Comparison of ENCODE assay signal across 22 cellular contexts in the genomic region with DNA sequence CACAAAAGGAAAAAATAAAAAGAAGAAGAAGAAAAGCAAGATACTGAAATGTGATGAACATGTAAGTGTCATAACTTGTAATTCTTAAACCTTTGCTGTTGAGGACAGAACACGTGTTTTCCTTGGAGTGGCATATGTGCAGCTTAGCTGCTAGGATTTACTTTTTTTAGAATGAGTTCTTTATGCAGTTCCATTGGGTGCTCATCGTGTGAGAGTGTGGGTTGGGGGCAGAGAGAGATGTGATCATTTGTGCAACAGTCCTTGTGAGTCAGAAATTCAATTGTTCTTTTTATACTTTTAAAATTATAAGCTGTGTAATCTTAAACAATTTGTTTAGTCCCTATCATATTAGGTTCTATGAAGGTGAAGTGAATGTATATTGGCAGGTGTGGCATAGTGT. TPM values are rescaled to one million over a fixed set of nuclear protein-coding genes. Genes with fewer than 3 reads are reported as not detected.
A peak's percentile ranks its signal among the peaks of the same experiment; 100 is the strongest.
DNase-seq lines count a peak whose midpoint lies in the region; ATAC-seq and TF ChIP-seq lines count a peak whose summit lies in the region.
"Had no signal": no experiment of that assay in that cellular context is flagged by ENCODE, and none has a peak within 500 bp of the region (broad histone marks: within the 10 kb centered on the region; RNA-seq: fewer than 3 reads in every experiment).

No MANE protein-coding gene starts in this region.

- no peaks in the 10 kb centered on the region for H3K27me3 ChIP-seq in upper lobe of right lung
- H3K27me3 ChIP-seq: BE2C; BLaER1 treated with 17β-estradiol and CSF1 and Interleukin-3, amounts not matched to agents 10 nM and 100 nM had no signal

- H3K36me3 ChIP-seq in upper lobe of right lung, result peaks cover 86% of the 10 kb centered on the region

- H3K4me1 Mint-ChIP-seq in activated T-cell treated with anti-CD3 and anti-CD28 coated beads, Interleukin-2, amount 50 U/mL, for 24 hours (ENCODE audit: low read depth), result peaks cover 13% of the 10 kb centered on the region
- H3K4me1 Mint-ChIP-seq in activated naive CD8-positive, alpha-beta T cell (ENCODE audit: low read depth), result peaks cover 17% of the 10 kb centered on the region
- peaks cover 13% of the 10 kb centered on the region for H3K4me1 Mint-ChIP-seq in activated naive CD8-positive, alpha-beta T cell treated with anti-CD3 and anti-CD28 coated beads, Interleukin-2, amount 50 U/mL, for 24 hours
- no peaks in the 10 kb centered on the region for H3K4me1 Mint-ChIP-seq in glutamatergic neuron (ENCODE audit: low read depth, unreplicated experiment)
- H3K4me1 Mint-ChIP-seq in stimulated activated naive B cell treated with anti-CD40 and anti-IgM and Interleukin-4, amounts not matched to agents 10 μg/mL and 1 μg/mL and 100 μg/mL, for 72 hours, result peaks cover 2 to 4% of the 10 kb centered on the region in 2 donors

- DNase-seq in activated T-cell treated with anti-CD3 and anti-CD28 coated beads, Interleukin-2, amount 50 U/mL, for 24 hours, result no peak
- no peak for DNase-seq in activated T-cell treated with anti-CD3 and anti-CD28 coated beads, Interleukin-2, amount 50 U/mL, for 1 hour
- no peak for DNase-seq in activated naive CD8-positive, alpha-beta T cell treated with anti-CD3 and anti-CD28 coated beads, Interleukin-2, amount 50 U/mL, for 24 hours
- DNase-seq in glutamatergic neuron (no peak), upper lobe of right lung (no peak), omental fat pad (ENCODE audit: low spot score) (no peak)
- DNase-seq in stimulated activated naive B cell treated with anti-CD40 and anti-IgM and Interleukin-4, amounts not matched to agents 10 μg/mL and 1 μg/mL and 100 μg/mL, for 72 hours, result no peak
- DNase-seq: BE2C; CD4-positive, alpha-beta T cell; CD8-positive, alpha-beta memory T cell; DMS 273 treated with DMSO at 0.1 percent for 48 hours; DMS79; EL; GDM1; GM23248; H7; HCEC 1CT had no signal

- peaks cover 85% of the 10 kb centered on the region for H3K36me3 Mint-ChIP-seq in activated T-cell treated with anti-CD3 and anti-CD28 coated beads, Interleukin-2, amount 50 U/mL, for 24 hours (ENCODE audit: low read depth)
- no peaks in the 10 kb centered on the region for H3K36me3 Mint-ChIP-seq in activated naive CD8-positive, alpha-beta T cell
- H3K36me3 Mint-ChIP-seq in activated naive CD8-positive, alpha-beta T cell treated with anti-CD3 and anti-CD28 coated beads, Interleukin-2, amount 50 U/mL, for 24 hours (ENCODE audit: low read depth), result peaks cover 40% of the 10 kb centered on the region
- no peaks in the 10 kb centered on the region for H3K36me3 Mint-ChIP-seq in glutamatergic neuron (ENCODE audit: unreplicated experiment)
- peaks cover 18 to 21% of the 10 kb centered on the region in 2 donors for H3K36me3 Mint-ChIP-seq in stimulated activated naive B cell treated with anti-CD40 and anti-IgM and Interleukin-4, amounts not matched to agents 10 μg/mL and 1 μg/mL and 100 μg/mL, for 72 hours

- intact Hi-C loops in upper lobe of right lung (cut with DNase I), result no loop called here

- H3K4me3 ChIP-seq in upper lobe of right lung, result no peak overlapping the region
- H3K4me3 ChIP-seq: BLaER1 treated with 17β-estradiol and CSF1 and Interleukin-3, amounts not matched to agents 10 nM and 100 nM; GM12878; GM23248 had no signal

- no peaks in the 10 kb centered on the region for H3K27me3 Mint-ChIP-seq in activated T-cell treated with anti-CD3 and anti-CD28 coated beads, Interleukin-2, amount 50 U/mL, for 24 hours
- H3K27me3 Mint-ChIP-seq in activated naive CD8-positive, alpha-beta T cell, result no peaks in the 10 kb centered on the region
- H3K27me3 Mint-ChIP-seq in activated naive CD8-positive, alpha-beta T cell treated with anti-CD3 and anti-CD28 coated beads, Interleukin-2, amount 50 U/mL, for 24 hours, result no peaks in the 10 kb centered on the region
- no peaks in the 10 kb centered on the region for H3K27me3 Mint-ChIP-seq in glutamatergic neuron (ENCODE audit: unreplicated experiment)
- no peaks in the 10 kb centered on the region for H3K27me3 Mint-ChIP-seq in stimulated activated naive B cell treated with anti-CD40 and anti-IgM and Interleukin-4, amounts not matched to agents 10 μg/mL and 1 μg/mL and 100 μg/mL, for 72 hours
- H3K27me3 Mint-ChIP-seq: CD4-positive, alpha-beta T cell; CD8-positive, alpha-beta memory T cell had no signal

- no peaks in the 10 kb centered on the region for H3K4me1 ChIP-seq in upper lobe of right lung
- H3K4me1 ChIP-seq: BE2C had no signal

- no peaks in the 10 kb centered on the region for H3K9me3 Mint-ChIP-seq in activated T-cell treated with anti-CD3 and anti-CD28 coated beads, Interleukin-2, amount 50 U/mL, for 24 hours
- H3K9me3 Mint-ChIP-seq in activated naive CD8-positive, alpha-beta T cell (ENCODE audit: low read depth), result no peaks in the 10 kb centered on the region
- no peaks in the 10 kb centered on the region for H3K9me3 Mint-ChIP-seq in activated naive CD8-positive, alpha-beta T cell treated with anti-CD3 and anti-CD28 coated beads, Interleukin-2, amount 50 U/mL, for 24 hours
- peaks cover 1% of the 10 kb centered on the region for H3K9me3 Mint-ChIP-seq in glutamatergic neuron (ENCODE audit: unreplicated experiment)
- no peaks in the 10 kb centered on the region for H3K9me3 Mint-ChIP-seq in stimulated activated naive B cell treated with anti-CD40 and anti-IgM and Interleukin-4, amounts not matched to agents 10 μg/mL and 1 μg/mL and 100 μg/mL, for 72 hours
- H3K9me3 Mint-ChIP-seq: CD4-positive, alpha-beta T cell; CD8-positive, alpha-beta memory T cell had no signal

- TF ChIP-seq CTCF in glutamatergic neuron (IDR thresholded peaks at IDR 0.05; ENCODE audit: partially characterized antibody, unreplicated experiment) (no peak), upper lobe of right lung (IDR thresholded peaks at IDR 0.05) (no peak), omental fat pad (IDR thresholded peaks at IDR 0.05) (no peak)

- no peaks in the 10 kb centered on the region for H3K9me3 ChIP-seq in upper lobe of right lung
- H3K9me3 ChIP-seq: BE2C; BLaER1 treated with 17β-estradiol and CSF1 and Interleukin-3, amounts not matched to agents 10 nM and 100 nM had no signal

- peak overlapping the region; percentile 59 for H3K27ac Mint-ChIP-seq in activated T-cell treated with anti-CD3 and anti-CD28 coated beads, Interleukin-2, amount 50 U/mL, for 24 hours
- H3K27ac Mint-ChIP-seq in activated naive CD8-positive, alpha-beta T cell, result peak overlapping the region; percentile 70
- no peak overlapping the region for H3K27ac Mint-ChIP-seq in activated naive CD8-positive, alpha-beta T cell treated with anti-CD3 and anti-CD28 coated beads, Interleukin-2, amount 50 U/mL, for 24 hours
- peak overlapping the region; percentile 64 for H3K27ac Mint-ChIP-seq in glutamatergic neuron (ENCODE audit: unreplicated experiment)
- H3K27ac Mint-ChIP-seq in stimulated activated naive B cell treated with anti-CD40 and anti-IgM and Interleukin-4, amounts not matched to agents 10 μg/mL and 1 μg/mL and 100 μg/mL, for 72 hours, result peak overlapping the region; percentile 51
- H3K27ac Mint-ChIP-seq: CD4-positive, alpha-beta T cell had no signal

- no peak for ATAC-seq in activated naive CD8-positive, alpha-beta T cell treated with anti-CD3 and anti-CD28 coated beads, Interleukin-2, amount 50 U/mL, for 24 hours
- ATAC-seq in stimulated activated naive B cell treated with anti-CD40 and anti-IgM and Interleukin-4, amounts not matched to agents 10 μg/mL and 1 μg/mL and 100 μg/mL, for 72 hours (replicated peaks), result no peak
- ATAC-seq in upper lobe of right lung (no peak), omental fat pad (ENCODE audit: low FRiP score) (no peak)
- ATAC-seq: GM12878 had no signal

- H3K4me3 Mint-ChIP-seq in activated T-cell treated with anti-CD3 and anti-CD28 coated beads, Interleukin-2, amount 50 U/mL, for 24 hours, result no peak overlapping the region
- no peak overlapping the region for H3K4me3 Mint-ChIP-seq in activated naive CD8-positive, alpha-beta T cell
- H3K4me3 Mint-ChIP-seq in activated naive CD8-positive, alpha-beta T cell treated with anti-CD3 and anti-CD28 coated beads, Interleukin-2, amount 50 U/mL, for 24 hours, result no peak overlapping the region
- no peak overlapping the region for H3K4me3 Mint-ChIP-seq in glutamatergic neuron (ENCODE audit: unreplicated experiment)
- H3K4me3 Mint-ChIP-seq in stimulated activated naive B cell treated with anti-CD40 and anti-IgM and Interleukin-4, amounts not matched to agents 10 μg/mL and 1 μg/mL and 100 μg/mL, for 72 hours, result no peak overlapping the region
- H3K4me3 Mint-ChIP-seq: CD14-positive monocyte; CD4-positive, alpha-beta T cell; CD8-positive, alpha-beta memory T cell had no signal

- no peak overlapping the region for H3K27ac ChIP-seq in upper lobe of right lung
- H3K27ac ChIP-seq: 22Rv1; BLaER1 treated with 17β-estradiol and CSF1 and Interleukin-3, amounts not matched to agents 10 nM and 100 nM; GM23248 had no signal

RNA-seq across cellular contexts. Expression of a gene that starts 5.5 kb away (rescaled TPM):
- total RNA-seq in glutamatergic neuron (ENCODE audit: unreplicated experiment) (13.4 TPM), upper lobe of right lung (5.7 TPM), omental fat pad (10 to 100 TPM in 2 of 4 donors, 1 to 10 TPM in 2; 5.6 to 19.8 (median 11.1) TPM)

RNA-seq across cellular contexts. Expression of a gene that starts 15.2 kb away (rescaled TPM):
- total RNA-seq in glutamatergic neuron (ENCODE audit: unreplicated experiment) (2.3 TPM), upper lobe of right lung (5.6 TPM), omental fat pad (1 to 10 TPM; 5.3 to 8.2 (median 5.6) TPM)

RNA-seq across cellular contexts. Expression of a gene that starts 41.4 kb away (rescaled TPM):
- total RNA-seq in glutamatergic neuron (ENCODE audit: unreplicated experiment) (105 TPM), upper lobe of right lung (81.7 TPM), omental fat pad (10 to 100 TPM; 54.3 to 80.9 (median 63.1) TPM)

RNA-seq across cellular contexts. Expression of a gene that starts 51.4 kb away (rescaled TPM):
- total RNA-seq in glutamatergic neuron (ENCODE audit: unreplicated experiment) (10.6 TPM), upper lobe of right lung (8.6 TPM), omental fat pad (10 to 100 TPM in 1 of 4 donors, 1 to 10 TPM in 3; 3.8 to 15.3 (median 7.2) TPM)

RNA-seq across cellular contexts. Expression of a gene that starts 51.5 kb away (rescaled TPM):
- 88.4 TPM for total RNA-seq in glutamatergic neuron (ENCODE audit: unreplicated experiment)
- total RNA-seq in upper lobe of right lung, result 36.8 TPM
- total RNA-seq in omental fat pad, result 100 to 1,000 TPM in 1 of 4 donors, 10 to 100 TPM in 3; 25.6 to 103 (median 39.6) TPM
